1 cellular context compared by ENCODE assay signal in genomic region chr5:176628406-176629228, GRCh38.
TF ChIP-seq lines count a peak whose summit lies in the region.

No MANE protein-coding gene starts in this region.

TF ChIP-seq in GM23338, 12 proteins besides CTCF, POLR2A, EP300 and RAD21 (continued from another document):
- TF ChIP-seq ZNF462 (CRISPR knock-in tag; IDR thresholded peaks at IDR 0.05), result no peak
- TF ChIP-seq STAT1 (IDR thresholded peaks at IDR 0.05; ENCODE audit: unreplicated experiment), result no peak
- TF ChIP-seq POLR2AphosphoS5 (IDR thresholded peaks at IDR 0.05; ENCODE audit: low read depth), result no peak
- TF ChIP-seq JUNB (IDR thresholded peaks at IDR 0.05; ENCODE audit: unreplicated experiment), result no peak
